ENCODE assay signal across 10 cellular contexts in genomic region chr1:153880024-153880423, GRCh38.
"Had no signal": no experiment of that assay in that cellular context is flagged by ENCODE, and none has a peak within 500 bp of the region (broad histone marks: within the 10 kb centered on the region; RNA-seq: fewer than 3 reads in every experiment).

No MANE protein-coding gene starts in this region.

- H3K9ac ChIP-seq: parathyroid adenoma had no signal

- H3K9me3 ChIP-seq: adrenal gland, vagina had no signal

- H3K27ac ChIP-seq: parathyroid adenoma had no signal

- H3K27ac Mint-ChIP-seq: activated CD4-positive, alpha-beta memory T cell treated with anti-CD3 and anti-CD28 coated beads for 36 hours; effector memory CD8-positive, alpha-beta T cell had no signal

- H2AFZ ChIP-seq: parathyroid adenoma had no signal

- H3K27me3 Mint-ChIP-seq: activated CD4-positive, alpha-beta memory T cell treated with anti-CD3 and anti-CD28 coated beads for 36 hours; central memory CD8-positive, alpha-beta T cell; effector memory CD8-positive, alpha-beta T cell had no signal

- H3K36me3 ChIP-seq: adrenal gland, vagina had no signal

- H3K4me3 ChIP-seq: adrenal gland, skin epidermis, vagina had no signal

- H3K27me3 ChIP-seq: adrenal gland, vagina had no signal

- DNase-seq: activated CD4-positive, alpha-beta memory T cell treated with anti-CD3 and anti-CD28 coated beads for 36 hours; activated naive CD4-positive, alpha-beta T cell treated with Interleukin-2 at 50 U/mL for 16 hours; effector memory CD8-positive, alpha-beta T cell; mammary epithelial cell had no signal

- H3K9me3 Mint-ChIP-seq: activated CD4-positive, alpha-beta memory T cell treated with anti-CD3 and anti-CD28 coated beads for 36 hours; activated T-helper 1 cell treated with anti-CD3 and anti-CD28 coated beads, Interleukin-12 subunit alpha, Interleukin-12 subunit beta, Interleukin-2, Interleukin-4 antibody, amounts not matched to agents 30 ng/mL and 10 ng/mL and 1 ng/mL, durations not matched to agents 14 hours and 24 hours and 36 hours; central memory CD8-positive, alpha-beta T cell; effector memory CD8-positive, alpha-beta T cell had no signal

- H3K4me3 Mint-ChIP-seq: activated CD4-positive, alpha-beta memory T cell treated with anti-CD3 and anti-CD28 coated beads for 36 hours; activated T-helper 1 cell treated with anti-CD3 and anti-CD28 coated beads, Interleukin-12 subunit alpha, Interleukin-12 subunit beta, Interleukin-2, Interleukin-4 antibody, amounts not matched to agents 30 ng/mL and 10 ng/mL and 1 ng/mL, durations not matched to agents 14 hours and 24 hours and 36 hours; central memory CD8-positive, alpha-beta T cell; effector memory CD8-positive, alpha-beta T cell had no signal
